34 cellular contexts compared by ENCODE assay signal in the genomic region with DNA sequence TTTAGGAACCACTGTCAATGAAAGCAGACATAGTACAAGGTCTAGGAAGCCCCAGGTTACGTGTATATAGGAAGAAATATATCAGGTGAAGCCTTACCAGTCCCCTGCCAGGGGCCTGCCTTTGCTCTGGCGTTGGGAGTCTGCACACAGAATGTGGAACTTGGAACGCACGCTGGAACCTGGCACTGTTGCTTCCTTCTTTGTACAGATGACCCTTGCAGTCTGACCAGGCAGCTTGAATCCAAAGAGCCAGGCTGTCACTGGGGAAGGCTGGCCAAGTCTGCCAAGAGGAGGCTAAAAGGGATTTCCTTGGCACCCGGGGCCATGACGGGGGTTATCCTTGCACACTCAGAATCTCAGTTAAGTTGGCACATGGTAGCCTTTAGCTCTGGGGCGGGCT. TPM values are rescaled to one million over a fixed set of nuclear protein-coding genes. Genes with fewer than 3 reads are reported as not detected.
DNase-seq lines count a peak whose midpoint lies in the region; ATAC-seq, FAIRE-seq and TF ChIP-seq lines count a peak whose summit lies in the region.
"Had no signal": no experiment of that assay in that cellular context is flagged by ENCODE, and none has a peak within 500 bp of the region (broad histone marks: within the 10 kb centered on the region; RNA-seq: fewer than 3 reads in every experiment).

No MANE protein-coding gene starts in this region.

- in situ Hi-C loops in HepG2 (cut with HindIII; ENCODE audit: extremely low pct_ligation_motif_present, low pct_unique_long_range_greater_than_20kb), result no loop called here

- intact Hi-C loops in heart left ventricle (cut with DNase I) (no loop called here), Right ventricle myocardium inferior (cut with DNase I) (no loop called here), esophagus muscularis mucosa (cut with DNase I) (no loop called here), HepG2 (cut with micrococcal nuclease; ENCODE audit: unreplicated experiment) (no loop called here), vagina (cut with DNase I) (no loop called here)

- TF ChIP-seq EP300 in esophagus muscularis mucosa (IDR thresholded peaks at IDR 0.05) (no peak), HepG2 (IDR thresholded peaks at IDR 0.05; ENCODE audit: low read depth in 2 of 2, low read length in 2 of 2) (no peak), HepG2 (CRISPR knock-in tag; IDR thresholded peaks at IDR 0.05; ENCODE audit: borderline replicate concordance) (no peak)

- H3K4me3 ChIP-seq in heart left ventricle (no peak overlapping the region), esophagus muscularis mucosa (no peak overlapping the region), HepG2 (replicated peaks in 1 of 3; ENCODE audit: insufficient read depth in 1 of 3, low read depth in 2 of 3, low read length in 3 of 3) (no peak overlapping the region), vagina (no peak overlapping the region)
- H3K4me3 ChIP-seq: GM12878, Peyer's patch, SJCRH30, smooth muscle cell had no signal

- CTCF ChIA-PET in HepG2 (lab: Yijun Ruan, JAX; ENCODE audit: low intra/inter-chr PET ratio, low total read pairs), result no interaction called here

- peak in 4 of 5 donors; percentile 41 to 73 (median 49) for DNase-seq in heart left ventricle
- DNase-seq in Right ventricle myocardium inferior (ENCODE audit: missing footprints), result no peak
- peak; percentile 91 for DNase-seq in esophagus muscularis mucosa (ENCODE audit: extremely low spot score)
- no peak for DNase-seq in HepG2 (ENCODE audit: low spot score)
- DNase-seq in vagina (ENCODE audit: extremely low spot score in 2 of 2), result peak in 1 of 2 donors; percentile 85
- no peak for DNase-seq in LoVo (ENCODE audit: low spot score)
- no peak for DNase-seq in central memory CD4-positive, alpha-beta T cell
- DNase-seq: activated CD4-positive, alpha-beta memory T cell treated with anti-CD3 and anti-CD28 coated beads, Interleukin-2, amount 10 ng/mL, durations not matched to agents 7 days and 5 days; AML-193; amniotic stem cell; brain microvascular endothelial cell; CD8-positive, alpha-beta T cell; effector memory CD4-positive, alpha-beta T cell; H7; KBM-7; NCI-H1105; NCI-H187 treated with DMSO at 0.1 percent for 48 hours; NCI-H69; Peyer's patch; SJCRH30; stimulated activated CD4-positive, alpha-beta T cell treated with anti-CD3 and anti-CD28 coated beads, Interleukin-2, amount 100 ng/mL, for 24 hours; stimulated activated naive CD8-positive, alpha-beta T cell treated with anti-CD3 and anti-CD28 coated beads, Interleukin-15, amount 100 ng/mL, for 72 hours; SW 1271 had no signal

- H3K4me2 ChIP-seq in HepG2 (ENCODE audit: low read depth, low read length), result no peak overlapping the region
- H3K4me2 ChIP-seq: smooth muscle cell had no signal

- TF ChIP-seq RAD21 in HepG2 (CRISPR knock-in tag; IDR thresholded peaks at IDR 0.05), result no peak

- no peak overlapping the region for H3K9ac ChIP-seq in HepG2 (ENCODE audit: insufficient read depth, low read depth, low read length)

- H3K27me3 ChIP-seq in heart left ventricle (no peaks in the 10 kb centered on the region), esophagus muscularis mucosa (no peaks in the 10 kb centered on the region), HepG2 (ENCODE audit: control insufficient read depth in 1 of 2, insufficient read depth in 2 of 2, low read length in 2 of 2) (peaks cover 0 to 4% of the 10 kb centered on the region in 2 experiments; a peak in 3 of 5 replicates), vagina (no peaks in the 10 kb centered on the region)
- H3K27me3 ChIP-seq: brain microvascular endothelial cell, Peyer's patch, SJCRH30 had no signal

- H3K27ac ChIP-seq in heart left ventricle (peak overlapping the region in 3 of 12 donors; percentile 6 to 50 (median 37)), esophagus muscularis mucosa (replicated peaks in 1 of 4) (no peak overlapping the region), HepG2 (ENCODE audit: extremely low read length, insufficient read depth, low read length) (no peak overlapping the region), vagina (peak overlapping the region; percentile 73)
- H3K27ac ChIP-seq: brain microvascular endothelial cell, epithelial cell of prostate, Peyer's patch, SJCRH30 had no signal

- no peaks in the 10 kb centered on the region for H3K79me2 ChIP-seq in HepG2 (ENCODE audit: insufficient read depth, low read length)

- no peak for TF ChIP-seq POLR2A in heart left ventricle (IDR thresholded peaks at IDR 0.05)
- TF ChIP-seq POLR2A in esophagus muscularis mucosa (IDR thresholded peaks at IDR 0.05; ENCODE audit: low read depth), result no peak
- TF ChIP-seq POLR2A in HepG2 (IDR thresholded peaks at IDR 0.05; ENCODE audit: insufficient read depth in 1 of 2, low read depth in 2 of 2, low read length in 2 of 2), result no peak
- TF ChIP-seq POLR2A in vagina (IDR thresholded peaks at IDR 0.05), result no peak

- H3K36me3 ChIP-seq in heart left ventricle (no peaks in the 10 kb centered on the region), esophagus muscularis mucosa (no peaks in the 10 kb centered on the region), HepG2 (replicated peaks in 1 of 2; ENCODE audit: control insufficient read depth in 1 of 2, insufficient read depth in 2 of 2, low read length in 2 of 2) (no peaks in the 10 kb centered on the region), vagina (no peaks in the 10 kb centered on the region)
- H3K36me3 ChIP-seq: brain microvascular endothelial cell, Peyer's patch, SJCRH30 had no signal

- 48 to 57% (median 53%) methylated on average over 7 of the region's 7 CpGs for WGBS in heart left ventricle, 4 donors
- 80% methylated on average over 3 of the region's 7 CpGs for WGBS in esophagus muscularis mucosa
- 20% methylated on average over 6 of the region's 7 CpGs for WGBS in HepG2 (ENCODE audit: low lambda C conversion rate)

- no peaks in the 10 kb centered on the region for H4K20me1 ChIP-seq in HepG2 (ENCODE audit: insufficient read depth, low read length)

- BruUV-seq in HepG2 (replicated peaks; lab: Mats Ljungman, UMichigan), result no TSS peak

- FAIRE-seq in HepG2 (lab: Jason Lieb, UNC), result no peak
- FAIRE-seq: colon, GM12878 had no signal

- no peak for TF ChIP-seq CTCF in heart left ventricle (IDR thresholded peaks at IDR 0.05)
- TF ChIP-seq CTCF in esophagus muscularis mucosa (IDR thresholded peaks at IDR 0.05), result no peak
- no peak for TF ChIP-seq CTCF in HepG2 (CRISPR knock-in tag; IDR thresholded peaks at IDR 0.05)
- TF ChIP-seq CTCF in vagina (IDR thresholded peaks at IDR 0.05), result no peak

- POLR2A ChIA-PET in HepG2 (lab: Yijun Ruan, JAX), result no interaction called here

- H3K9me3 ChIP-seq in heart left ventricle, result peaks cover 0 to 35% (median 12%) of the 10 kb centered on the region in 12 donors
- H3K9me3 ChIP-seq in esophagus muscularis mucosa, result peaks cover 0 to 12% (median 9%) of the 10 kb centered on the region in 4 donors
- H3K9me3 ChIP-seq in HepG2 (ENCODE audit: low read length), result 0 out of 2 replicates have a peak, but pooled peaks cover 5% of the 10 kb centered on the region
- no peaks in the 10 kb centered on the region for H3K9me3 ChIP-seq in vagina

- H3K4me1 ChIP-seq in heart left ventricle (peaks cover 0 to 30% (median 13%) of the 10 kb centered on the region in 12 donors), esophagus muscularis mucosa (peaks cover 8 to 23% (median 14%) of the 10 kb centered on the region in 4 donors), HepG2 (ENCODE audit: insufficient read depth, low read length) (no peaks in the 10 kb centered on the region; the same call in 1 of the 2 replicates), vagina (no peaks in the 10 kb centered on the region)
- H3K4me1 ChIP-seq: Peyer's patch had no signal

- peak in 3 of 4 donors; percentile 55 to 76 (median 64) for ATAC-seq in heart left ventricle
- ATAC-seq in Right ventricle myocardium inferior, result no peak
- peak; percentile 33; the same call in 1 of the 3 replicates for ATAC-seq in HepG2
- no peak for ATAC-seq in GM19395 (IDR thresholded peaks at IDR 0.05; ENCODE audit: unreplicated experiment)
- ATAC-seq: CD8-positive, alpha-beta T cell; GM12878; stimulated activated naive CD8-positive, alpha-beta T cell treated with anti-CD3 and anti-CD28 coated beads, Interleukin-15, amount 100 ng/mL, for 72 hours had no signal

- no peak overlapping the region for H2AFZ ChIP-seq in HepG2 (ENCODE audit: low read length)

RNA-seq across cellular contexts. Expression of gene RHOQ, which starts 23.4 kb away (rescaled TPM):
- total RNA-seq in heart left ventricle, result 100 to 1,000 TPM; 239 to 493 (median 385) TPM
- polyA plus RNA-seq in heart left ventricle, result 100 to 1,000 TPM; 202 to 217 TPM
- 415 TPM for total RNA-seq in Right ventricle myocardium inferior
- 100 to 1,000 TPM; 107 to 168 (median 142) TPM for total RNA-seq in esophagus muscularis mucosa
- 9.9 and 10.4 TPM in 2 replicates for total RNA-seq in HepG2 (2016; rRNA removed; fragmentation: Illumina TruSeq; extraction: Trizol)
- total RNA-seq in HepG2 (2016; cell fraction: cytosol; rRNA removed; fragmentation: Illumina TruSeq; extraction: Trizol; ENCODE audit: low read depth), result 3.3 and 5.5 TPM in 2 replicates
- 10.0 and 12.4 TPM in 2 replicates for total RNA-seq in HepG2 (2016; cell fraction: insoluble cytoplasmic fraction; rRNA removed; fragmentation: Illumina TruSeq; extraction: Trizol)
- total RNA-seq in HepG2 (2016; cell fraction: membrane; rRNA removed; fragmentation: Illumina TruSeq; extraction: Trizol), result 13.3 and 16.6 TPM in 2 replicates
- total RNA-seq in HepG2 (2016; cell fraction: nucleus; rRNA removed; fragmentation: Illumina TruSeq; extraction: Trizol), result 9.2 and 11.0 TPM in 2 replicates
- polyA plus RNA-seq in HepG2 (2011; rRNA removed), result 14.2 and 15.3 TPM in 2 replicates
- 7.9 and 10.3 TPM in 2 replicates for polyA plus RNA-seq in HepG2 (2011; cell fraction: cytosol; rRNA removed)
- polyA plus RNA-seq in HepG2 (2011; cell fraction: nucleus; rRNA removed), result 26.2 and 28.8 TPM in 2 replicates
- 11.3 and 19.1 TPM in 2 replicates for polyA plus RNA-seq in HepG2 (2012)
- 8.8 and 10.2 TPM in 2 replicates for polyA plus RNA-seq in HepG2 (2016; cell fraction: cytosol; fragmentation: Illumina TruSeq; extraction: Trizol; ENCODE audit: low read depth)
- polyA plus RNA-seq in HepG2 (2016; cell fraction: insoluble cytoplasmic fraction; fragmentation: Illumina TruSeq; extraction: Trizol; ENCODE audit: low read depth), result 14.1 and 17.4 TPM in 2 replicates
- polyA plus RNA-seq in HepG2 (2016; cell fraction: membrane; fragmentation: Illumina TruSeq; extraction: Trizol; ENCODE audit: low read depth), result 15.9 and 20.9 TPM in 2 replicates
- polyA plus RNA-seq in HepG2 (2016; cell fraction: nucleus; fragmentation: Illumina TruSeq; extraction: Trizol; ENCODE audit: insufficient read depth, low read depth), result 19.6 and 24.7 TPM in 2 replicates
- 10.9 and 13.6 TPM in 2 replicates for polyA minus RNA-seq in HepG2 (2011; rRNA and poly(A)+ RNA removed; ENCODE audit: low replicate concordance)
- polyA minus RNA-seq in HepG2 (2011; cell fraction: cytosol; rRNA and poly(A)+ RNA removed), result 6.4 and 6.5 TPM in 2 replicates
- 25.6 and 33.1 TPM in 2 replicates for polyA minus RNA-seq in HepG2 (2011; cell fraction: nucleus; rRNA and poly(A)+ RNA removed)
- total RNA-seq in vagina, result 121 TPM

RNA-seq across cellular contexts. Expression of gene ATP6V1E2, which starts 23.5 kb away (rescaled TPM):
- total RNA-seq in heart left ventricle, result 1 to 10 TPM; 2.5 to 7.6 (median 6.2) TPM
- 1 to 10 TPM; 2.4 to 3.3 TPM for polyA plus RNA-seq in heart left ventricle
- total RNA-seq in Right ventricle myocardium inferior, result 6.7 TPM
- 1 to 10 TPM; 3.6 to 7.5 (median 5.5) TPM for total RNA-seq in esophagus muscularis mucosa
- 2.1 and 2.4 TPM in 2 replicates for total RNA-seq in HepG2 (2016; rRNA removed; fragmentation: Illumina TruSeq; extraction: Trizol)
- total RNA-seq in HepG2 (2016; cell fraction: cytosol; rRNA removed; fragmentation: Illumina TruSeq; extraction: Trizol; ENCODE audit: low read depth), result 1.7 and 1.9 TPM in 2 replicates
- total RNA-seq in HepG2 (2016; cell fraction: insoluble cytoplasmic fraction; rRNA removed; fragmentation: Illumina TruSeq; extraction: Trizol), result 2.1 and 2.5 TPM in 2 replicates
- total RNA-seq in HepG2 (2016; cell fraction: membrane; rRNA removed; fragmentation: Illumina TruSeq; extraction: Trizol), result 4.3 and 5.3 TPM in 2 replicates
- total RNA-seq in HepG2 (2016; cell fraction: nucleus; rRNA removed; fragmentation: Illumina TruSeq; extraction: Trizol), result 1.7 and 1.8 TPM in 2 replicates
- polyA plus RNA-seq in HepG2 (2011; rRNA removed), result 1.9 and 2.9 TPM in 2 replicates
- polyA plus RNA-seq in HepG2 (2011; cell fraction: cytosol; rRNA removed), result 2.0 and 3.4 TPM in 2 replicates
- polyA plus RNA-seq in HepG2 (2011; cell fraction: nucleus; rRNA removed), result 1.9 and 2.3 TPM in 2 replicates
- 2.9 and 4.3 TPM in 2 replicates for polyA plus RNA-seq in HepG2 (2012)
- 1.9 and 2.8 TPM in 2 replicates for polyA plus RNA-seq in HepG2 (2016; cell fraction: cytosol; fragmentation: Illumina TruSeq; extraction: Trizol; ENCODE audit: low read depth)
- 2.4 and 2.8 TPM in 2 replicates for polyA plus RNA-seq in HepG2 (2016; cell fraction: insoluble cytoplasmic fraction; fragmentation: Illumina TruSeq; extraction: Trizol; ENCODE audit: low read depth)
- polyA plus RNA-seq in HepG2 (2016; cell fraction: membrane; fragmentation: Illumina TruSeq; extraction: Trizol; ENCODE audit: low read depth), result 3.7 and 4.6 TPM in 2 replicates
- 2.2 and 2.6 TPM in 2 replicates for polyA plus RNA-seq in HepG2 (2016; cell fraction: nucleus; fragmentation: Illumina TruSeq; extraction: Trizol; ENCODE audit: insufficient read depth, low read depth)
- polyA minus RNA-seq in HepG2 (2011; rRNA and poly(A)+ RNA removed; ENCODE audit: low replicate concordance), result 1.9 and 13.7 TPM in 2 replicates
- 0.88 and 2.4 TPM in 2 replicates for polyA minus RNA-seq in HepG2 (2011; cell fraction: cytosol; rRNA and poly(A)+ RNA removed)
- 2.4 and 3.1 TPM in 2 replicates for polyA minus RNA-seq in HepG2 (2011; cell fraction: nucleus; rRNA and poly(A)+ RNA removed)
- 4.2 TPM for total RNA-seq in vagina

RNA-seq across cellular contexts. Expression of gene TMEM247, which starts 39.5 kb away (rescaled TPM):
- total RNA-seq in heart left ventricle (not detected), Right ventricle myocardium inferior (not detected), esophagus muscularis mucosa (not detected), HepG2 (2016; rRNA removed; fragmentation: Illumina TruSeq; extraction: Trizol) (not detected in 2 replicates), vagina (not detected)
- polyA plus RNA-seq in heart left ventricle (not detected), HepG2 (2011; rRNA removed) (not detected in 2 replicates)
- total RNA-seq in HepG2 (2016; cell fraction: cytosol; rRNA removed; fragmentation: Illumina TruSeq; extraction: Trizol; ENCODE audit: low read depth), result not detected in 2 replicates
- total RNA-seq in HepG2 (2016; cell fraction: insoluble cytoplasmic fraction; rRNA removed; fragmentation: Illumina TruSeq; extraction: Trizol), result not detected in 2 replicates
- not detected in 2 replicates for total RNA-seq in HepG2 (2016; cell fraction: membrane; rRNA removed; fragmentation: Illumina TruSeq; extraction: Trizol)
- not detected in 2 replicates for total RNA-seq in HepG2 (2016; cell fraction: nucleus; rRNA removed; fragmentation: Illumina TruSeq; extraction: Trizol)
- not detected in 2 replicates for polyA plus RNA-seq in HepG2 (2011; cell fraction: cytosol; rRNA removed)
- not detected in 2 replicates for polyA plus RNA-seq in HepG2 (2011; cell fraction: nucleus; rRNA removed)
- polyA plus RNA-seq in HepG2 (2012), result not detected in 2 replicates
- not detected in 2 replicates for polyA plus RNA-seq in HepG2 (2016; cell fraction: cytosol; fragmentation: Illumina TruSeq; extraction: Trizol; ENCODE audit: low read depth)
- polyA plus RNA-seq in HepG2 (2016; cell fraction: insoluble cytoplasmic fraction; fragmentation: Illumina TruSeq; extraction: Trizol; ENCODE audit: low read depth), result not detected in 2 replicates
- not detected in 2 replicates for polyA plus RNA-seq in HepG2 (2016; cell fraction: membrane; fragmentation: Illumina TruSeq; extraction: Trizol; ENCODE audit: low read depth)
- polyA plus RNA-seq in HepG2 (2016; cell fraction: nucleus; fragmentation: Illumina TruSeq; extraction: Trizol; ENCODE audit: insufficient read depth, low read depth), result not detected in 2 replicates
- polyA minus RNA-seq in HepG2 (2011; rRNA and poly(A)+ RNA removed; ENCODE audit: low replicate concordance), result not detected in 2 replicates
- not detected in 2 replicates for polyA minus RNA-seq in HepG2 (2011; cell fraction: cytosol; rRNA and poly(A)+ RNA removed)
- not detected in 2 replicates for polyA minus RNA-seq in HepG2 (2011; cell fraction: nucleus; rRNA and poly(A)+ RNA removed)
- total RNA-seq: A673; activated CD4-positive, alpha-beta memory T cell treated with anti-CD3 and anti-CD28 coated beads, Interleukin-2, amount 10 ng/mL, durations not matched to agents 7 days and 5 days; CD8-positive, alpha-beta T cell; GM12878; H7; kidney epithelial cell; lung microvascular endothelial cell; MCF 10A; omental fat pad; Peyer's patch; SJCRH30; smooth muscle cell had no signal
- polyA plus RNA-seq: GM12878, smooth muscle cell, thymus had no signal

Comparison
In these comparisons a context has a peak if more than half of its experiments do, and no peak if none do; other contexts are left out.
1. ATAC-seq: peak in heart left ventricle (3 of 4) and HepG2 (single experiment); none in Right ventricle myocardium inferior (single experiment) and GM19395 (single experiment).
2. DNase-seq: peak in heart left ventricle (4 of 5) and esophagus muscularis mucosa (single experiment); none in Right ventricle myocardium inferior (single experiment), HepG2 (single experiment), LoVo (single experiment) and central memory CD4-positive, alpha-beta T cell (single experiment).